1 cellular context compared by ENCODE assay signal in the genomic region with DNA sequence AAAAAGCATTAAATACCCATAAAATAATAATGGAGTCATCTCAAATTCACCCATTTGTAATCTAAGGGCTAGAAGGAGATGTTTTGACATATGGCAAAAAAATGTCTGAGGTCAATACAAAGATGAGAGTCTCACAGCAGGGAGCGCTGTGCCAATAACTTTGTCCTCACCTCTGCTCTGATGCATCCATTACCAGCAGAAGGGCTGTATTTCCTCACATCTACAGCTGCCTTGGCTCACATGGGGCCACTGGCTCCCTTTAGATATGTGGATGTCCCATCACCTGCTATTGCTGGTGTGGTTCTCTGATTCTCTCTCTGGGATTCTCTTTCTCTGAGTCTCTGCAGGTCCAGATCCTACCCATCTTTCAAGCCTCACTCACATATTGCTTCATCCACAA.
TF ChIP-seq lines count a peak whose summit lies in the region.

No MANE protein-coding gene starts in this region.

TF ChIP-seq in K562, 482 proteins besides CTCF, POLR2A, EP300 and RAD21 (continued from another document):
- TF ChIP-seq, protein P1, sequence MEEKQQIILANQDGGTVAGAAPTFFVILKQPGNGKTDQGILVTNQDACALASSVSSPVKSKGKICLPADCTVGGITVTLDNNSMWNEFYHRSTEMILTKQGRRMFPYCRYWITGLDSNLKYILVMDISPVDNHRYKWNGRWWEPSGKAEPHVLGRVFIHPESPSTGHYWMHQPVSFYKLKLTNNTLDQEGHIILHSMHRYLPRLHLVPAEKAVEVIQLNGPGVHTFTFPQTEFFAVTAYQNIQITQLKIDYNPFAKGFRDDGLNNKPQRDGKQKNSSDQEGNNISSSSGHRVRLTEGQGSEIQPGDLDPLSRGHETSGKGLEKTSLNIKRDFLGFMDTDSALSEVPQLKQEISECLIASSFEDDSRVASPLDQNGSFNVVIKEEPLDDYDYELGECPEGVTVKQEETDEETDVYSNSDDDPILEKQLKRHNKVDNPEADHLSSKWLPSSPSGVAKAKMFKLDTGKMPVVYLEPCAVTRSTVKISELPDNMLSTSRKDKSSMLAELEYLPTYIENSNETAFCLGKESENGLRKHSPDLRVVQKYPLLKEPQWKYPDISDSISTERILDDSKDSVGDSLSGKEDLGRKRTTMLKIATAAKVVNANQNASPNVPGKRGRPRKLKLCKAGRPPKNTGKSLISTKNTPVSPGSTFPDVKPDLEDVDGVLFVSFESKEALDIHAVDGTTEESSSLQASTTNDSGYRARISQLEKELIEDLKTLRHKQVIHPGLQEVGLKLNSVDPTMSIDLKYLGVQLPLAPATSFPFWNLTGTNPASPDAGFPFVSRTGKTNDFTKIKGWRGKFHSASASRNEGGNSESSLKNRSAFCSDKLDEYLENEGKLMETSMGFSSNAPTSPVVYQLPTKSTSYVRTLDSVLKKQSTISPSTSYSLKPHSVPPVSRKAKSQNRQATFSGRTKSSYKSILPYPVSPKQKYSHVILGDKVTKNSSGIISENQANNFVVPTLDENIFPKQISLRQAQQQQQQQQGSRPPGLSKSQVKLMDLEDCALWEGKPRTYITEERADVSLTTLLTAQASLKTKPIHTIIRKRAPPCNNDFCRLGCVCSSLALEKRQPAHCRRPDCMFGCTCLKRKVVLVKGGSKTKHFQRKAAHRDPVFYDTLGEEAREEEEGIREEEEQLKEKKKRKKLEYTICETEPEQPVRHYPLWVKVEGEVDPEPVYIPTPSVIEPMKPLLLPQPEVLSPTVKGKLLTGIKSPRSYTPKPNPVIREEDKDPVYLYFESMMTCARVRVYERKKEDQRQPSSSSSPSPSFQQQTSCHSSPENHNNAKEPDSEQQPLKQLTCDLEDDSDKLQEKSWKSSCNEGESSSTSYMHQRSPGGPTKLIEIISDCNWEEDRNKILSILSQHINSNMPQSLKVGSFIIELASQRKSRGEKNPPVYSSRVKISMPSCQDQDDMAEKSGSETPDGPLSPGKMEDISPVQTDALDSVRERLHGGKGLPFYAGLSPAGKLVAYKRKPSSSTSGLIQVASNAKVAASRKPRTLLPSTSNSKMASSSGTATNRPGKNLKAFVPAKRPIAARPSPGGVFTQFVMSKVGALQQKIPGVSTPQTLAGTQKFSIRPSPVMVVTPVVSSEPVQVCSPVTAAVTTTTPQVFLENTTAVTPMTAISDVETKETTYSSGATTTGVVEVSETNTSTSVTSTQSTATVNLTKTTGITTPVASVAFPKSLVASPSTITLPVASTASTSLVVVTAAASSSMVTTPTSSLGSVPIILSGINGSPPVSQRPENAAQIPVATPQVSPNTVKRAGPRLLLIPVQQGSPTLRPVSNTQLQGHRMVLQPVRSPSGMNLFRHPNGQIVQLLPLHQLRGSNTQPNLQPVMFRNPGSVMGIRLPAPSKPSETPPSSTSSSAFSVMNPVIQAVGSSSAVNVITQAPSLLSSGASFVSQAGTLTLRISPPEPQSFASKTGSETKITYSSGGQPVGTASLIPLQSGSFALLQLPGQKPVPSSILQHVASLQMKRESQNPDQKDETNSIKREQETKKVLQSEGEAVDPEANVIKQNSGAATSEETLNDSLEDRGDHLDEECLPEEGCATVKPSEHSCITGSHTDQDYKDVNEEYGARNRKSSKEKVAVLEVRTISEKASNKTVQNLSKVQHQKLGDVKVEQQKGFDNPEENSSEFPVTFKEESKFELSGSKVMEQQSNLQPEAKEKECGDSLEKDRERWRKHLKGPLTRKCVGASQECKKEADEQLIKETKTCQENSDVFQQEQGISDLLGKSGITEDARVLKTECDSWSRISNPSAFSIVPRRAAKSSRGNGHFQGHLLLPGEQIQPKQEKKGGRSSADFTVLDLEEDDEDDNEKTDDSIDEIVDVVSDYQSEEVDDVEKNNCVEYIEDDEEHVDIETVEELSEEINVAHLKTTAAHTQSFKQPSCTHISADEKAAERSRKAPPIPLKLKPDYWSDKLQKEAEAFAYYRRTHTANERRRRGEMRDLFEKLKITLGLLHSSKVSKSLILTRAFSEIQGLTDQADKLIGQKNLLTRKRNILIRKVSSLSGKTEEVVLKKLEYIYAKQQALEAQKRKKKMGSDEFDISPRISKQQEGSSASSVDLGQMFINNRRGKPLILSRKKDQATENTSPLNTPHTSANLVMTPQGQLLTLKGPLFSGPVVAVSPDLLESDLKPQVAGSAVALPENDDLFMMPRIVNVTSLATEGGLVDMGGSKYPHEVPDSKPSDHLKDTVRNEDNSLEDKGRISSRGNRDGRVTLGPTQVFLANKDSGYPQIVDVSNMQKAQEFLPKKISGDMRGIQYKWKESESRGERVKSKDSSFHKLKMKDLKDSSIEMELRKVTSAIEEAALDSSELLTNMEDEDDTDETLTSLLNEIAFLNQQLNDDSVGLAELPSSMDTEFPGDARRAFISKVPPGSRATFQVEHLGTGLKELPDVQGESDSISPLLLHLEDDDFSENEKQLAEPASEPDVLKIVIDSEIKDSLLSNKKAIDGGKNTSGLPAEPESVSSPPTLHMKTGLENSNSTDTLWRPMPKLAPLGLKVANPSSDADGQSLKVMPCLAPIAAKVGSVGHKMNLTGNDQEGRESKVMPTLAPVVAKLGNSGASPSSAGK (IDR thresholded peaks at IDR 0.05): no peak
- no peak for TF ChIP-seq ZFP36 (IDR thresholded peaks at IDR 0.05; ENCODE audit: low read depth, low read length, partially characterized antibody)
- no peak for TF ChIP-seq CCNT2 (IDR thresholded peaks at IDR 0.05; ENCODE audit: borderline replicate concordance, extremely low read depth, insufficient read length, low read depth, low read length)
- no peak for TF ChIP-seq PML (IDR thresholded peaks at IDR 0.05; ENCODE audit: low read length)
- no peak for TF ChIP-seq MEF2A (IDR thresholded peaks at IDR 0.05; ENCODE audit: control insufficient read depth, low read depth, low read length)
- TF ChIP-seq YBX1 (IDR thresholded peaks at IDR 0.05): no peak
- no peak for TF ChIP-seq RBM34 (IDR thresholded peaks at IDR 0.05; ENCODE audit: borderline replicate concordance, insufficient read depth, low read length)
- no peak for TF ChIP-seq ZSCAN32 (CRISPR knock-in tag; IDR thresholded peaks at IDR 0.05)
